Comparison of ENCODE assay signal across 13 cellular contexts in genomic region chr9:96064838-96065481, GRCh38.
"Had no signal": no experiment of that assay in that cellular context is flagged by ENCODE, and none has a peak within 500 bp of the region (broad histone marks: within the 10 kb centered on the region; RNA-seq: fewer than 3 reads in every experiment).

No MANE protein-coding gene starts in this region.

- H3K4me3 ChIP-seq: adrenal gland, cardiac muscle cell, esophagus squamous epithelium, psoas muscle, stomach, testis had no signal

- H3K27ac Mint-ChIP-seq: activated naive CD4-positive, alpha-beta T cell treated with anti-CD3 and anti-CD28 coated beads, Interleukin-2, amount 10 ng/mL, durations not matched to agents 7 days and 5 days; activated T-cell treated with anti-CD3 and anti-CD28 coated beads, Interleukin-2, amount 50 U/mL, for 24 hours had no signal

- H3K27me3 ChIP-seq: adrenal gland, cardiac muscle cell, stomach, testis had no signal

- H3K9me3 ChIP-seq: adrenal gland, esophagus squamous epithelium, psoas muscle, stomach, testis had no signal

- ATAC-seq: activated CD4-positive, CD25-positive, alpha-beta regulatory T cell treated with anti-CD3 and anti-CD28 coated beads, Interleukin-2, amount 50 U/mL, for 24 hours; psoas muscle; sciatic nerve had no signal

- H3K27me3 Mint-ChIP-seq: activated T-cell treated with anti-CD3 and anti-CD28 coated beads, Interleukin-2, amount 50 U/mL, for 24 hours had no signal

- H3K27ac ChIP-seq: adrenal gland, cardiac muscle cell, esophagus squamous epithelium, psoas muscle, stomach, testis had no signal

- H3K36me3 Mint-ChIP-seq: activated naive CD4-positive, alpha-beta T cell treated with anti-CD3 and anti-CD28 coated beads, Interleukin-2, amount 10 ng/mL, durations not matched to agents 7 days and 5 days had no signal

- H3K4me1 ChIP-seq: adrenal gland had no signal

- H3K9me3 Mint-ChIP-seq: activated naive CD4-positive, alpha-beta T cell treated with anti-CD3 and anti-CD28 coated beads, Interleukin-2, amount 10 ng/mL, durations not matched to agents 7 days and 5 days; activated T-cell treated with anti-CD3 and anti-CD28 coated beads, Interleukin-2, amount 50 U/mL, for 24 hours had no signal

- H3K36me3 ChIP-seq: adrenal gland, cardiac muscle cell, esophagus squamous epithelium, stomach had no signal

- DNase-seq: activated naive CD4-positive, alpha-beta T cell treated with anti-CD3 and anti-CD28 coated beads, Interleukin-2, amount 10 ng/mL, durations not matched to agents 7 days and 5 days; activated T-cell treated with anti-CD3 and anti-CD28 coated beads, Interleukin-2, amount 50 U/mL, for 24 hours; adrenal gland; esophagus squamous epithelium; foreskin fibroblast; hippocampal formation; nephron progenitor cell; psoas muscle; stomach; testis had no signal

- H3K4me3 Mint-ChIP-seq: activated naive CD4-positive, alpha-beta T cell treated with anti-CD3 and anti-CD28 coated beads, Interleukin-2, amount 10 ng/mL, durations not matched to agents 7 days and 5 days; activated T-cell treated with anti-CD3 and anti-CD28 coated beads, Interleukin-2, amount 50 U/mL, for 24 hours; nephron progenitor cell had no signal
